19 cellular contexts compared by ENCODE assay signal in genomic region chr5:172427202-172427601, GRCh38.
"Had no signal": no experiment of that assay in that cellular context is flagged by ENCODE, and none has a peak within 500 bp of the region (broad histone marks: within the 10 kb centered on the region; RNA-seq: fewer than 3 reads in every experiment).

No MANE protein-coding gene starts in this region.

- H3K4me3 ChIP-seq: lung had no signal

- H3K4me3 Mint-ChIP-seq: activated naive CD4-positive, alpha-beta T cell treated with anti-CD3 and anti-CD28 coated beads for 36 hours; naive B cell; T-cell had no signal

- ATAC-seq: activated CD4-positive, CD25-positive, alpha-beta regulatory T cell treated with anti-CD3 and anti-CD28 coated beads, Interleukin-2, amount 50 U/mL, for 24 hours; esophagus mucosa; left cardiac atrium; T-cell had no signal

- H3K9me3 ChIP-seq: SK-N-SH had no signal

- H3K4me2 ChIP-seq: SK-N-SH had no signal

- H3K36me3 Mint-ChIP-seq: naive B cell, T-cell had no signal

- H3K27ac Mint-ChIP-seq: activated naive CD4-positive, alpha-beta T cell treated with anti-CD3 and anti-CD28 coated beads for 36 hours; activated T-helper 2 cell treated with anti-CD3 and anti-CD28 coated beads, Interferon-gamma antibody, Interleukin-2, Interleukin-4, amounts not matched to agents 10 μg/mL and 5 μg/mL and 100 μg/mL, durations not matched to agents 14 hours and 24 hours and 36 hours; naive B cell; T-cell had no signal

- H3K4me1 Mint-ChIP-seq: naive B cell, T-cell had no signal

- H3K9ac ChIP-seq: parathyroid adenoma, SK-N-SH had no signal

- DNase-seq: activated CD4-positive, alpha-beta T cell treated with anti-CD3 and anti-CD28 coated beads, Interleukin-2, amount 50 U/mL, for 4 hours; activated naive CD4-positive, alpha-beta T cell treated with anti-CD3 and anti-CD28 coated beads for 36 hours; caudate nucleus; foreskin fibroblast; head of caudate nucleus; left cardiac atrium; naive B cell; retina; SK-N-SH; stimulated activated CD4-positive, alpha-beta T cell treated with anti-CD3 and anti-CD28 coated beads, Interleukin-4, amount 100 ng/mL, for 1 hour; stimulated activated CD8-positive, alpha-beta memory T cell treated with anti-CD3 and anti-CD28 coated beads, Interleukin-4, amount 100 ng/mL, for 48 hours; stimulated activated naive CD4-positive, alpha-beta T cell treated with Interleukin-2 at 50 U/mL for 16 hours; T-cell; T-helper 9 cell had no signal

- H3K9me3 Mint-ChIP-seq: activated naive CD4-positive, alpha-beta T cell treated with anti-CD3 and anti-CD28 coated beads for 36 hours; activated T-helper 2 cell treated with anti-CD3 and anti-CD28 coated beads, Interferon-gamma antibody, Interleukin-2, Interleukin-4, amounts not matched to agents 10 μg/mL and 5 μg/mL and 100 μg/mL, durations not matched to agents 14 hours and 24 hours and 36 hours; T-cell had no signal

- H3K27ac ChIP-seq: parathyroid adenoma had no signal
